ENCODE assay signal across 7 cellular contexts in genomic region chr17:4584125-4584834, GRCh38. TPM values are rescaled to one million over a fixed set of nuclear protein-coding genes. Genes with fewer than 3 reads are reported as not detected.
DNase-seq lines count a peak whose midpoint lies in the region; ATAC-seq and TF ChIP-seq lines count a peak whose summit lies in the region.

SMTNL2 (plus strand) TSS chr17:4584529; CDS start chr17:4584606, 77 bp downstream.

- H3K27me3 ChIP-seq in spleen (replicated peaks in 1 of 7), result peaks cover 4 to 59% (median 33%) of the 10 kb centered on the region in 7 donors

- DNase-seq in HEK293T (ENCODE audit: extremely low spot score), result peak; percentile 68
- DNase-seq in activated CD8-positive, alpha-beta T cell treated with anti-CD3 and anti-CD28 coated beads for 36 hours, result peak; percentile 25
- DNase-seq in spleen, result peak; percentile 75
- DNase-seq in cerebellar cortex (ENCODE audit: low spot score), result no peak

- H3K27ac Mint-ChIP-seq in activated CD8-positive, alpha-beta T cell treated with anti-CD3 and anti-CD28 coated beads for 36 hours, result no peak within 1 kb of the TSS

- no peaks in the 10 kb centered on the region for H3K36me3 ChIP-seq in spleen

- 1 to 3% (median 1%) methylated on average over 30 to 88 of the region's 88 CpGs for WGBS in spleen, 5 donors

- TF ChIP-seq CTCF in activated CD8-positive, alpha-beta T cell treated with anti-CD3 and anti-CD28 coated beads for 36 hours (IDR thresholded peaks at IDR 0.05), result no peak
- TF ChIP-seq CTCF in spleen (IDR thresholded peaks at IDR 0.05 in 8 of 11, conservative IDR thresholded peaks at IDR 0.05 in 3 of 11), result peak in 1 of 11 experiments; percentile 5

- TF ChIP-seq POLR2A in spleen (IDR thresholded peaks at IDR 0.05), result no peak

- peak within 1 kb of the TSS; percentile 56 for H3K4me3 Mint-ChIP-seq in activated CD8-positive, alpha-beta T cell treated with anti-CD3 and anti-CD28 coated beads for 36 hours

- peaks cover 6 to 21% (median 16%) of the 10 kb centered on the region in 6 donors for H3K4me1 ChIP-seq in spleen

- peaks cover 36% of the 10 kb centered on the region for H3K27me3 Mint-ChIP-seq in activated CD8-positive, alpha-beta T cell treated with anti-CD3 and anti-CD28 coated beads for 36 hours

- peak within 1 kb of the TSS; percentile 66 for H3K4me3 ChIP-seq in iPS-18c (ENCODE audit: insufficient read depth, low read depth, low read length)
- H3K4me3 ChIP-seq in spleen, result peak within 1 kb of the TSS; percentile 21 to 70 (median 46)

- peaks cover 6% of the 10 kb centered on the region for H3K4me1 Mint-ChIP-seq in activated CD8-positive, alpha-beta T cell treated with anti-CD3 and anti-CD28 coated beads for 36 hours (ENCODE audit: low read depth)

- no peaks in the 10 kb centered on the region for H3K9me3 ChIP-seq in iPS-18c (ENCODE audit: control insufficient read depth, insufficient read depth, low read length)
- no peaks in the 10 kb centered on the region for H3K9me3 ChIP-seq in spleen

- intact Hi-C loops in activated CD8-positive, alpha-beta T cell treated with anti-CD3 and anti-CD28 coated beads for 36 hours (cut with micrococcal nuclease), result no loop called here
- intact Hi-C loops in spleen (cut with DNase I; ENCODE audit: low total_unique reads), result no loop called here

- no peaks in the 10 kb centered on the region for H3K36me3 Mint-ChIP-seq in activated CD8-positive, alpha-beta T cell treated with anti-CD3 and anti-CD28 coated beads for 36 hours (ENCODE audit: low read depth)

- POLR2A ChIA-PET in HEK293T (lab: Yijun Ruan, JAX), result interaction anchor here (0.7 to 1.5 kb wide), 5 partner anchors 10 to 146 kb away, joined by 3 to 9 read pairs (median 3); no protein-coding TSS in a partner anchor
- POLR2A ChIA-PET in activated CD8-positive, alpha-beta T cell treated with anti-CD3 and anti-CD28 coated beads for 36 hours (lab: Charles Lee), result interaction anchor here (0.6 kb wide), 1 partner anchor 14 kb away, joined by 3 read pairs; no protein-coding TSS in a partner anchor

- CTCF ChIA-PET in HEK293T (lab: Yijun Ruan, JAX), result interaction anchor here (0.7 to 0.9 kb wide), 2 partner anchors 41 to 84 kb away, joined by 3 read pairs; no protein-coding TSS in a partner anchor
- CTCF ChIA-PET in activated CD8-positive, alpha-beta T cell treated with anti-CD3 and anti-CD28 coated beads for 36 hours (lab: Charles Lee), result interaction anchor here (1.1 to 1.7 kb wide), 3 partner anchors 11 to 24 kb away, joined by 3 to 6 read pairs (median 4); no protein-coding TSS in a partner anchor

- ATAC-seq in activated CD8-positive, alpha-beta T cell treated with anti-CD3 and anti-CD28 coated beads for 36 hours, result peak; percentile 70
- ATAC-seq in HG03521 (IDR thresholded peaks at IDR 0.05; ENCODE audit: unreplicated experiment) (no peak), HG03378 (IDR thresholded peaks at IDR 0.05; ENCODE audit: unreplicated experiment) (no peak)

- no peak within 1 kb of the TSS for H3K27ac ChIP-seq in spleen

- H3K9me3 Mint-ChIP-seq in activated CD8-positive, alpha-beta T cell treated with anti-CD3 and anti-CD28 coated beads for 36 hours, result no peaks in the 10 kb centered on the region

TF ChIP-seq in HEK293T, 16 proteins besides CTCF, POLR2A, EP300 and RAD21:
- TF ChIP-seq L3MBTL2 (conservative IDR thresholded peaks at IDR 0.05) (no peak), BHLHE40 (IDR thresholded peaks at IDR 0.05; ENCODE audit: borderline replicate concordance) (no peak), SP1 (IDR thresholded peaks at IDR 0.05) (no peak), ARNT (IDR thresholded peaks at IDR 0.05) (0 out of 2 replicates have a peak, but pooled peaks have one; percentile 13), FOXA1 (IDR thresholded peaks at IDR 0.05) (no peak)

RNA-seq across cellular contexts. Expression of gene SMTNL2, which starts in this region (rescaled TPM):
- total RNA-seq in activated CD8-positive, alpha-beta T cell treated with anti-CD3 and anti-CD28 coated beads for 36 hours, result not detected
- total RNA-seq in spleen, result 1 to 10 TPM in 2 of 7 donors, under 1 TPM in 5; 0.42 to 1.5 (median 0.97) TPM
- under 1 TPM; 0.22 to 0.67 (median 0.36) TPM for polyA plus RNA-seq in spleen

Comparison
In these comparisons a context has a peak if more than half of its experiments do, and no peak if none do; other contexts are left out.
1. Peak in DNase-seq and ATAC-seq in activated CD8-positive, alpha-beta T cell treated with anti-CD3 and anti-CD28 coated beads for 36 hours; RNA of the gene not detected or under 1 TPM.